In the genomic region with DNA sequence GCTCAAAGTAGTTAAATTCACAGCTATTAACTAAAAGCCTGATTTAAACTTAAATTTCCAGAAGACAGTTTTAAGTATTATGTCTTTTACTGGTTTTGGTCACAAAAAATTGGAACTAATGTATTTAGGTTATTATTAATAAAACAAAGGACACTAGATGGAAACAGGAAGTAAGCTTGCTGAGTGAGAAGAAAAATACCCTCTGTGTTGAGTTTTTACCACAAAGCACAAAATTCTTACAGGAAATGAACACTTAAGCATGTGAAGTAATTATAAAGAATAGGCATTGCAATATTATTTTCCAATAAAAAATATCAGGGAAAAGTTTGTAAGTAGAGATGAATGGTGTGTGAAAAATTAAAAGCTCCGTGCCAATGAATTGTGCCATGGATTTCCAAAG, we compare ENCODE assay signal across 20 cellular contexts. TPM values are rescaled to one million over a fixed set of nuclear protein-coding genes. Genes with fewer than 3 reads are reported as not detected.
A peak's percentile ranks its signal among the peaks of the same experiment; 100 is the strongest.
DNase-seq lines count a peak whose midpoint lies in the region; ATAC-seq, FAIRE-seq and TF ChIP-seq lines count a peak whose summit lies in the region.
"Had no signal": no experiment of that assay in that cellular context is flagged by ENCODE, and none has a peak within 500 bp of the region (broad histone marks: within the 10 kb centered on the region; RNA-seq: fewer than 3 reads in every experiment).

No MANE protein-coding gene starts in this region.

- H3K4me1 Mint-ChIP-seq in activated naive CD8-positive, alpha-beta T cell (ENCODE audit: low read depth) = peaks cover 55% of the 10 kb centered on the region
- H3K4me1 Mint-ChIP-seq in activated naive CD8-positive, alpha-beta T cell treated with anti-CD3 and anti-CD28 coated beads for 36 hours = peaks cover 55% of the 10 kb centered on the region
- H3K4me1 Mint-ChIP-seq in stimulated activated memory B cell treated with anti-CD40 and anti-IgM and Interleukin-4, amounts not matched to agents 10 μg/mL and 1 μg/mL and 100 μg/mL, for 72 hours = peaks cover 61% of the 10 kb centered on the region
- peaks cover 28% of the 10 kb centered on the region for H3K4me1 Mint-ChIP-seq in endodermal cell

- ATAC-seq in GM12878 = peak; percentile 72
- ATAC-seq in stimulated activated memory B cell treated with anti-CD40 and anti-IgM and Interleukin-4, amounts not matched to agents 10 μg/mL and 1 μg/mL and 100 μg/mL, for 72 hours = no peak
- ATAC-seq: A549; activated CD4-positive, alpha-beta T cell treated with anti-CD3 and anti-CD28 coated beads for 36 hours; K562 had no signal

- H3K79me2 ChIP-seq in Loucy (ENCODE audit: insufficient read depth, low read length) = peaks cover 65% of the 10 kb centered on the region
- peaks cover 2% of the 10 kb centered on the region for H3K79me2 ChIP-seq in GM12878 (ENCODE audit: control insufficient read depth, insufficient read depth, low read length)

- H3K9me3 Mint-ChIP-seq in activated naive CD8-positive, alpha-beta T cell (ENCODE audit: low read depth) = no peaks in the 10 kb centered on the region
- H3K9me3 Mint-ChIP-seq in activated naive CD8-positive, alpha-beta T cell treated with anti-CD3 and anti-CD28 coated beads for 36 hours = no peaks in the 10 kb centered on the region
- H3K9me3 Mint-ChIP-seq in stimulated activated memory B cell treated with anti-CD40 and anti-IgM and Interleukin-4, amounts not matched to agents 10 μg/mL and 1 μg/mL and 100 μg/mL, for 72 hours = no peaks in the 10 kb centered on the region
- no peaks in the 10 kb centered on the region for H3K9me3 Mint-ChIP-seq in endodermal cell
- H3K9me3 Mint-ChIP-seq: activated T-helper 1 cell treated with anti-CD3 and anti-CD28 coated beads, Interleukin-12 subunit alpha, Interleukin-12 subunit beta, Interleukin-2, Interleukin-4 antibody, amounts not matched to agents 30 ng/mL and 10 ng/mL and 1 ng/mL, durations not matched to agents 14 hours and 24 hours and 36 hours; brain had no signal

- TF ChIP-seq EP300 in GM12878 (IDR thresholded peaks at IDR 0.05; ENCODE audit: borderline replicate concordance in 1 of 2, control insufficient read depth in 1 of 2, low read depth in 2 of 2, low read length in 2 of 2) = no peak

- H3K27me3 Mint-ChIP-seq in activated naive CD8-positive, alpha-beta T cell = no peaks in the 10 kb centered on the region
- no peaks in the 10 kb centered on the region for H3K27me3 Mint-ChIP-seq in activated naive CD8-positive, alpha-beta T cell treated with anti-CD3 and anti-CD28 coated beads for 36 hours
- no peaks in the 10 kb centered on the region for H3K27me3 Mint-ChIP-seq in stimulated activated memory B cell treated with anti-CD40 and anti-IgM and Interleukin-4, amounts not matched to agents 10 μg/mL and 1 μg/mL and 100 μg/mL, for 72 hours
- H3K27me3 Mint-ChIP-seq in endodermal cell (ENCODE audit: insufficient read depth) = no peaks in the 10 kb centered on the region
- H3K27me3 Mint-ChIP-seq: activated CD4-positive, alpha-beta T cell treated with anti-CD3 and anti-CD28 coated beads for 36 hours; brain had no signal

- 0 out of 2 replicates have a peak overlapping the region, but pooled peaks have one; percentile 2 for H3K27ac ChIP-seq in GM12878 (ENCODE audit: control insufficient read depth, insufficient read depth)
- no peak overlapping the region for H3K27ac ChIP-seq in endodermal cell (ENCODE audit: low read depth, low read length)
- H3K27ac ChIP-seq: A549, ovary, vagina had no signal

- H3K9ac ChIP-seq in Loucy (ENCODE audit: low read depth, low read length, poor library complexity, severe bottlenecking) (no peak overlapping the region), GM12878 (ENCODE audit: control insufficient read depth, insufficient read depth, low read length) (no peak overlapping the region), endodermal cell (ENCODE audit: extremely low read depth, low read length, poor library complexity, severe bottlenecking) (no peak overlapping the region)

- POLR2A ChIA-PET in GM12878 (lab: Charles Lee) = interaction anchor here (0.6 kb wide), 1 partner anchor 21 kb away, joined by 3 read pairs; no protein-coding TSS in a partner anchor

- no peak for TF ChIP-seq POLR2A in GM12878 (IDR thresholded peaks at IDR 0.05; ENCODE audit: low read depth, low read length)

- H3K4me2 ChIP-seq in Loucy (ENCODE audit: low read depth, low read length, poor library complexity, severe bottlenecking) (peak overlapping the region; percentile 49), GM12878 (ENCODE audit: control insufficient read depth, insufficient read depth) (0 out of 2 replicates have a peak overlapping the region, but pooled peaks have one; percentile 26)
- H3K4me2 ChIP-seq: A549 had no signal

- H3K36me3 Mint-ChIP-seq in activated naive CD8-positive, alpha-beta T cell = peaks cover 12% of the 10 kb centered on the region
- peaks cover 18% of the 10 kb centered on the region for H3K36me3 Mint-ChIP-seq in activated naive CD8-positive, alpha-beta T cell treated with anti-CD3 and anti-CD28 coated beads for 36 hours
- H3K36me3 Mint-ChIP-seq in stimulated activated memory B cell treated with anti-CD40 and anti-IgM and Interleukin-4, amounts not matched to agents 10 μg/mL and 1 μg/mL and 100 μg/mL, for 72 hours = peaks cover 30% of the 10 kb centered on the region
- H3K36me3 Mint-ChIP-seq in endodermal cell (ENCODE audit: low read depth) = peaks cover 5% of the 10 kb centered on the region

- no peak for FAIRE-seq in GM12878 (lab: Jason Lieb, UNC)
- FAIRE-seq: A549, K562 had no signal

- SMC1A ChIA-PET in GM12878 (lab: Charles Lee; ENCODE audit: uncharacterized antibody, unreplicated experiment) = interaction anchor here (0.6 to 2.5 kb wide), 6 partner anchors 9 to 83 kb away, joined by 3 to 6 read pairs (median 3); partner anchors contain the start of gene RPS13

- peak overlapping the region; percentile 14 for H3K4me3 Mint-ChIP-seq in activated naive CD8-positive, alpha-beta T cell
- no peak overlapping the region for H3K4me3 Mint-ChIP-seq in activated naive CD8-positive, alpha-beta T cell treated with anti-CD3 and anti-CD28 coated beads for 36 hours
- no peak overlapping the region for H3K4me3 Mint-ChIP-seq in stimulated activated memory B cell treated with anti-CD40 and anti-IgM and Interleukin-4, amounts not matched to agents 10 μg/mL and 1 μg/mL and 100 μg/mL, for 72 hours
- no peak overlapping the region for H3K4me3 Mint-ChIP-seq in endodermal cell
- H3K4me3 Mint-ChIP-seq: activated CD4-positive, alpha-beta T cell treated with anti-CD3 and anti-CD28 coated beads for 36 hours; activated T-helper 1 cell treated with anti-CD3 and anti-CD28 coated beads, Interleukin-12 subunit alpha, Interleukin-12 subunit beta, Interleukin-2, Interleukin-4 antibody, amounts not matched to agents 30 ng/mL and 10 ng/mL and 1 ng/mL, durations not matched to agents 14 hours and 24 hours and 36 hours; brain had no signal

- TF ChIP-seq CTCF in Loucy (conservative IDR thresholded peaks at IDR 0.05; ENCODE audit: low read length) (no peak), GM12878 (IDR thresholded peaks at IDR 0.05 in 2 of 3, conservative IDR thresholded peaks at IDR 0.05 in 1 of 3; ENCODE audit: control insufficient read depth in 2 of 3, extremely low read depth in 1 of 3, insufficient read depth in 1 of 3, low read depth in 3 of 3, low read length in 3 of 3) (no peak), endodermal cell (conservative IDR thresholded peaks at IDR 0.05) (no peak)

- no peak overlapping the region for H3K27ac Mint-ChIP-seq in activated naive CD8-positive, alpha-beta T cell
- H3K27ac Mint-ChIP-seq in activated naive CD8-positive, alpha-beta T cell treated with anti-CD3 and anti-CD28 coated beads for 36 hours = no peak overlapping the region
- H3K27ac Mint-ChIP-seq in stimulated activated memory B cell treated with anti-CD40 and anti-IgM and Interleukin-4, amounts not matched to agents 10 μg/mL and 1 μg/mL and 100 μg/mL, for 72 hours = peak overlapping the region; percentile 50
- no peak overlapping the region for H3K27ac Mint-ChIP-seq in endodermal cell
- H3K27ac Mint-ChIP-seq: activated CD4-positive, alpha-beta T cell treated with anti-CD3 and anti-CD28 coated beads for 36 hours; activated T-helper 1 cell treated with anti-CD3 and anti-CD28 coated beads, Interleukin-12 subunit alpha, Interleukin-12 subunit beta, Interleukin-2, Interleukin-4 antibody, amounts not matched to agents 30 ng/mL and 10 ng/mL and 1 ng/mL, durations not matched to agents 14 hours and 24 hours and 36 hours; brain had no signal

- DNase-seq in activated naive CD8-positive, alpha-beta T cell treated with anti-CD3 and anti-CD28 coated beads for 36 hours = no peak
- no peak for DNase-seq in GM12878 (ENCODE audit: low read depth, low spot score)
- no peak for DNase-seq in DMS53 (lab: John Stamatoyannopoulos, UW)
- no peak for DNase-seq in stimulated activated CD4-positive, alpha-beta T cell treated with anti-CD3 and anti-CD28 coated beads, Interleukin-4, amount 100 ng/mL, for 4 hours
- DNase-seq in endodermal cell = no peak
- DNase-seq: activated CD4-positive, alpha-beta T cell treated with anti-CD3 and anti-CD28 coated beads for 36 hours; DMS79; hypothalamus; NCI-H2081 treated with DMSO at 0.1 percent for 48 hours; ovary; SW 1271 had no signal

- H4K20me1 ChIP-seq in Loucy (ENCODE audit: insufficient read depth, low read length, poor library complexity, severe bottlenecking) (no peaks in the 10 kb centered on the region), GM12878 (ENCODE audit: control insufficient read depth, insufficient read depth) (no peaks in the 10 kb centered on the region)

- H3K4me3 ChIP-seq in Loucy (ENCODE audit: low read length, poor library complexity, severe bottlenecking) (peak overlapping the region; percentile 22), GM12878 (no peak overlapping the region; the same call in 1 of the 2 replicates), endodermal cell (ENCODE audit: low read length) (no peak overlapping the region)
- H3K4me3 ChIP-seq: A549, K562, lung, ovary, vagina had no signal

- in situ Hi-C loops in GM12878 (cut with MboI) = no loop called here

- no peak for TF ChIP-seq RAD21 in GM12878 (IDR thresholded peaks at IDR 0.05; ENCODE audit: insufficient read depth, low read depth, low read length)

- H3K27me3 ChIP-seq in Loucy (ENCODE audit: insufficient read depth, low read length, poor library complexity, severe bottlenecking) = no peaks in the 10 kb centered on the region
- no peaks in the 10 kb centered on the region for H3K27me3 ChIP-seq in GM12878 (replicated peaks in 1 of 2; ENCODE audit: control insufficient read depth in 2 of 2, insufficient read depth in 2 of 2, low read length in 1 of 2)
- H3K27me3 ChIP-seq in endodermal cell (ENCODE audit: control insufficient read depth, insufficient read depth, low read length, poor library complexity, severe bottlenecking) = no peaks in the 10 kb centered on the region
- H3K27me3 ChIP-seq: ovary, vagina had no signal

- intact Hi-C loops in GM12878 (cut with micrococcal nuclease; ENCODE audit: unreplicated experiment) = no loop called here

- H3K9me3 ChIP-seq in Loucy (ENCODE audit: insufficient read depth, low read depth, low read length) = no peaks in the 10 kb centered on the region
- no peaks in the 10 kb centered on the region for H3K9me3 ChIP-seq in GM12878 (replicated peaks; ENCODE audit: control insufficient read depth, insufficient read depth, low read length)
- H3K9me3 ChIP-seq in endodermal cell (ENCODE audit: control insufficient read depth, low read length) = no peaks in the 10 kb centered on the region
- H3K9me3 ChIP-seq: A549, ovary, vagina had no signal

- H3K36me3 ChIP-seq in Loucy (ENCODE audit: insufficient read depth, low read length) (no peaks in the 10 kb centered on the region), GM12878 (ENCODE audit: control insufficient read depth in 2 of 2, insufficient read depth in 2 of 2, low read length in 1 of 2) (no peaks in the 10 kb centered on the region), endodermal cell (ENCODE audit: control insufficient read depth, insufficient read depth, low read length) (peaks cover 32% of the 10 kb centered on the region)
- H3K36me3 ChIP-seq: ovary, vagina had no signal

- BruUV-seq in GM12878 (replicated peaks; lab: Mats Ljungman, UMichigan) = no TSS peak

- H3F3A ChIP-seq in Loucy (ENCODE audit: low read depth) = no peaks in the 10 kb centered on the region

- CTCF ChIA-PET in GM12878 (lab: Yijun Ruan, JAX) = interaction anchor here (1.0 kb wide), 1 partner anchor 570 kb away, joined by 3 read pairs; no protein-coding TSS in a partner anchor

- H2AFZ ChIP-seq in Loucy (ENCODE audit: low read length) (no peak overlapping the region), GM12878 (ENCODE audit: control insufficient read depth, low read depth, low read length) (no peak overlapping the region)

- peaks cover 53% of the 10 kb centered on the region for H3K4me1 ChIP-seq in Loucy (ENCODE audit: insufficient read depth, low read length, poor library complexity, severe bottlenecking)
- peaks cover 21% of the 10 kb centered on the region for H3K4me1 ChIP-seq in GM12878 (ENCODE audit: control insufficient read depth, insufficient read depth, low read length)
- peaks cover 5% of the 10 kb centered on the region for H3K4me1 ChIP-seq in endodermal cell (ENCODE audit: control insufficient read depth, insufficient read depth, low read length)

- RAD21 ChIA-PET in GM12878 (lab: Charles Lee; ENCODE audit: unreplicated experiment) = interaction anchor here (1.5 kb wide), 1 partner anchor 41 kb away, joined by 3 read pairs; no protein-coding TSS in a partner anchor

- WGBS in GM12878 (ENCODE audit: insufficient coverage, insufficient replicate concordance, low lambda C conversion rate, missing lambda C conversion rate) = 100% methylated on average over 1 of the region's 1 CpG
- 100% methylated on average over 1 of the region's 1 CpG for WGBS in endodermal cell (ENCODE audit: insufficient coverage in 1 of 2, insufficient read length in 1 of 2), 2 experiments

- no peaks in the 10 kb centered on the region for H3K9me2 ChIP-seq in Loucy (replicated peaks; ENCODE audit: low read depth, low read length)

RNA-seq across cellular contexts. Expression of gene PIK3C2A, which starts 46.3 kb away (rescaled TPM):
- 10 to 100 TPM; 27.8 to 28.5 TPM for total RNA-seq in activated naive CD8-positive, alpha-beta T cell treated with anti-CD3 and anti-CD28 coated beads for 36 hours
- total RNA-seq in GM12878 (2013; cell fraction: nucleolus; rRNA removed) = 143 and 149 TPM in 2 replicates
- total RNA-seq in GM12878 (2014; rRNA removed) (9.6 and 15.5 TPM in 2 replicates), GM12878 (2014; rRNA removed; fragmentation: Illumina TruSeq; extraction: Trizol) (15.2 and 19.0 TPM in 2 replicates), GM12878 (2021) (13.1 and 14.4 TPM in 2 replicates), endodermal cell (100 to 1,000 TPM; 108 to 109 TPM)
- polyA plus RNA-seq in GM12878 (2011; ENCODE audit: low read depth) = 5.3 TPM
- polyA plus RNA-seq in GM12878 (2011; rRNA removed) (20.6 and 33.6 TPM in 2 replicates), GM12878 (2014; fragmentation: Illumina TruSeq; extraction: Trizol) (10.9 and 16.0 TPM in 2 replicates), GM12878 (2014; fragmentation: Nextera tagmentation; extraction: Ambion mirVana) (1 to 10 TPM; 1.6 to 2.5 TPM), GM12878 (2014; rRNA removed) (4.8 and 6.9 TPM in 2 replicates), GM12878 (2016; fragmentation: Nextera tagmentation; extraction: Ambion mirVana) (1 to 10 TPM; 7.3 to 8.6 TPM)
- 5.4 and 7.4 TPM in 2 replicates for polyA plus RNA-seq in GM12878 (2011; cell fraction: cytosol; rRNA removed)
- polyA plus RNA-seq in GM12878 (2011; cell fraction: nucleus; rRNA removed) = 14.8 and 16.4 TPM in 2 replicates
- 10.0 and 11.3 TPM in 2 replicates for polyA plus RNA-seq in GM12878 (2012)
- 18.5 and 23.2 TPM in 2 replicates for polyA minus RNA-seq in GM12878 (2011; rRNA and poly(A)+ RNA removed)
- 7.4 and 8.7 TPM in 2 replicates for polyA minus RNA-seq in GM12878 (2011; cell fraction: cytosol; rRNA and poly(A)+ RNA removed)
- 14.1 and 19.9 TPM in 2 replicates for polyA minus RNA-seq in GM12878 (2011; cell fraction: nucleus; rRNA and poly(A)+ RNA removed)
- 47.2 TPM for polyA plus RNA-seq in endodermal cell (2013, experiment 1 of 2)
- 51.9 TPM for polyA plus RNA-seq in endodermal cell (2013, experiment 2 of 2)
